32 cellular contexts compared by ENCODE assay signal in the genomic region with DNA sequence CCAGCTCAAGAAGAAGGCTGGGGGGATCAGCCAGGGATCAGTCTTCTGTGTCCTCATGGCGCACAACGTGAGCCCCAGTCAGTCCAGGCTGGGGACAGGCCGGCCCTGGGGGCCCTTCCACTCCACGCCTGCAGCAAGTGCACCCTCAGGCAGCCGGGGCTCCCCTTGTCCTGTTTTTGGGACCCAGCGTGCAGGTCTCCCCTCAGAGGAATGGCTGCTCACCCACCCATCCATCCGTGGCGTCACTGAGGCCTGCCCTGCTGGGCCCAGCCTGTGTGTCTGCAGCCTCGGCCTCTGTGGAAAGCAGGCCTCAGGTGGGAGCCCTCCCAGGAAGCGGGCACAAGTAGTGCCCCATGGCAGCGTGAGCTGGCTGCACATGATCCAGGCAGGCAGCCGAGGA. TPM values are rescaled to one million over a fixed set of nuclear protein-coding genes. Genes with fewer than 3 reads are reported as not detected.
"Had no signal": no experiment of that assay in that cellular context is flagged by ENCODE, and none has a peak within 500 bp of the region (broad histone marks: within the 10 kb centered on the region; RNA-seq: fewer than 3 reads in every experiment).

No MANE protein-coding gene starts in this region.

- H3K36me3 Mint-ChIP-seq: naive B cell; natural killer cell; neural progenitor cell; stimulated activated naive B cell treated with anti-CD40 and anti-IgM and Interleukin-4, amounts not matched to agents 10 μg/mL and 1 μg/mL and 100 μg/mL, for 72 hours had no signal

- H3K9ac ChIP-seq: neural progenitor cell had no signal

- H3K9me3 Mint-ChIP-seq: mesothelial cell of epicardium; naive B cell; natural killer cell; nephron progenitor cell; neural progenitor cell; stimulated activated naive B cell treated with anti-CD40 and anti-IgM and Interleukin-4, amounts not matched to agents 10 μg/mL and 1 μg/mL and 100 μg/mL, for 72 hours had no signal

- DNase-seq: hippocampal formation; left colon; lower lobe of right lung; mammary epithelial cell; mesendoderm; naive B cell; natural killer cell; nephron progenitor cell; ovary; right lobe of liver; stimulated activated CD4-positive, alpha-beta T cell treated with anti-CD3 and anti-CD28 coated beads, Interleukin-12 subunit alpha, Interleukin-12 subunit beta, amount 100 ng/mL, for 4 hours; stimulated activated CD4-positive, alpha-beta T cell treated with anti-CD3 and anti-CD28 coated beads, Interleukin-15, amount 100 ng/mL, for 24 hours; stimulated activated CD4-positive, alpha-beta T cell treated with anti-CD3 and anti-CD28 coated beads, Interleukin-2, amount 100 ng/mL, for 24 hours; stimulated activated CD4-positive, alpha-beta T cell treated with anti-CD3 and anti-CD28 coated beads, Interleukin-4, amount 100 ng/mL, for 1 hour; stimulated activated naive B cell treated with anti-CD40 and anti-IgM and Interleukin-4, amounts not matched to agents 10 μg/mL and 1 μg/mL and 100 μg/mL, for 72 hours; stimulated activated naive CD8-positive, alpha-beta T cell treated with anti-CD3 and anti-CD28 coated beads, Interleukin-15, Interleukin-2, amounts not matched to agents 100 U/mL and 50 U/mL, for 24 hours; stomach; testis; thyroid gland; transverse colon had no signal

- H3K4me1 ChIP-seq: left lung, lower lobe of right lung, neural progenitor cell, right atrium auricular region, right lobe of liver, stomach, testis, thyroid gland, transverse colon, upper lobe of left lung had no signal

- H3K4me2 ChIP-seq: neural progenitor cell had no signal

- H3K4me3 Mint-ChIP-seq: mesothelial cell of epicardium; naive B cell; natural killer cell; nephron progenitor cell; neural progenitor cell; stimulated activated naive B cell treated with anti-CD40 and anti-IgM and Interleukin-4, amounts not matched to agents 10 μg/mL and 1 μg/mL and 100 μg/mL, for 72 hours had no signal

- H3K4me1 Mint-ChIP-seq: mesothelial cell of epicardium; natural killer cell; neural progenitor cell; stimulated activated naive B cell treated with anti-CD40 and anti-IgM and Interleukin-4, amounts not matched to agents 10 μg/mL and 1 μg/mL and 100 μg/mL, for 72 hours had no signal

- H3K4me3 ChIP-seq: left lung, lower lobe of right lung, neural progenitor cell, ovary, right atrium auricular region, right lobe of liver, stomach, testis, thyroid gland, transverse colon, upper lobe of left lung, vagina had no signal

- H3K27me3 ChIP-seq: left lung, neural progenitor cell, ovary, right atrium auricular region, right lobe of liver, stomach, testis, thyroid gland, transverse colon, upper lobe of left lung, vagina had no signal

- H3K36me3 ChIP-seq: neural progenitor cell, ovary, right lobe of liver, thyroid gland, transverse colon had no signal

- H3K27ac ChIP-seq: left lung, lower lobe of right lung, neural progenitor cell, ovary, right atrium auricular region, right lobe of liver, stomach, testis, thyroid gland, transverse colon, upper lobe of left lung, vagina had no signal

- H2AFZ ChIP-seq: neural progenitor cell had no signal

- H3K9me3 ChIP-seq: left lung, lower lobe of right lung, ovary, right atrium auricular region, right lobe of liver, stomach, testis, thyroid gland, transverse colon, upper lobe of left lung, vagina had no signal

- H3K27ac Mint-ChIP-seq: naive B cell; natural killer cell; nephron progenitor cell; neural progenitor cell; progenitor cell of endocrine pancreas; stimulated activated naive B cell treated with anti-CD40 and anti-IgM and Interleukin-4, amounts not matched to agents 10 μg/mL and 1 μg/mL and 100 μg/mL, for 72 hours had no signal

- FAIRE-seq: keratinocyte had no signal

- H3K27me3 Mint-ChIP-seq: naive B cell; progenitor cell of endocrine pancreas; stimulated activated naive B cell treated with anti-CD40 and anti-IgM and Interleukin-4, amounts not matched to agents 10 μg/mL and 1 μg/mL and 100 μg/mL, for 72 hours had no signal

RNA-seq across cellular contexts. Expression of gene FCN2, which starts 52.6 kb away (rescaled TPM):
- total RNA-seq: left colon, left lung, lower lobe of right lung, mammary epithelial cell, mesothelial cell of epicardium, mononuclear cell, natural killer cell, progenitor cell of endocrine pancreas, pulmonary artery endothelial cell, renal cortical epithelial cell, right atrium auricular region, stomach, transverse colon, upper lobe of left lung, urinary bladder, vagina had no signal
- polyA plus RNA-seq: keratinocyte, mammary epithelial cell had no signal
